ENCODE assay signal across 1 cellular context in the genomic region with DNA sequence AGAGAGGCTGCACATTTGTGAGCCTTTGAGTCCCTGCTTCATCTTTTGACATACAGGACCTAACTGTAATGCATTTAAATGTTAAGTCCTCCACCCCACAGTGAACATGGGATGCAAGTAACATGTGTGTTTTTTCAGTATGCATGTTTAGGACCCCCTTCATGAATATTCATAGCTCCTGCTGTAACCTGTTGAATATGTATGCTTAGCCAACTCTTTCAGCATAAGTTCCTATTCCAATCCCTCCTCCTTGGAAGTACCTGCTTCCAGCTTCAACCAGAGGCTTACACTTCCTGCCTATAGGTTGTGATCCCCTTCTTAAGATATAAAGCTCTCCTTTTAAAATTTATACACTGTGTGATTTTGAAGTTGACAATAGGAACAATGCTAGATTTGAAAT.
A peak's percentile ranks its signal among the peaks of the same experiment; 100 is the strongest.
TF ChIP-seq lines count a peak whose summit lies in the region.

No MANE protein-coding gene starts in this region.

TF ChIP-seq in H1, 55 proteins besides CTCF, POLR2A, EP300 and RAD21:
- TF ChIP-seq SUZ12 (IDR thresholded peaks at IDR 0.05; ENCODE audit: low read length) (no peak), POU5F1 (IDR thresholded peaks at IDR 0.05; ENCODE audit: low read depth, low read length) (0 out of 2 replicates have a peak, but pooled peaks have one; percentile 58), TEAD4 (IDR thresholded peaks at IDR 0.05; ENCODE audit: low read depth, low read length) (no peak)
- TF ChIP-seq, protein P1, sequence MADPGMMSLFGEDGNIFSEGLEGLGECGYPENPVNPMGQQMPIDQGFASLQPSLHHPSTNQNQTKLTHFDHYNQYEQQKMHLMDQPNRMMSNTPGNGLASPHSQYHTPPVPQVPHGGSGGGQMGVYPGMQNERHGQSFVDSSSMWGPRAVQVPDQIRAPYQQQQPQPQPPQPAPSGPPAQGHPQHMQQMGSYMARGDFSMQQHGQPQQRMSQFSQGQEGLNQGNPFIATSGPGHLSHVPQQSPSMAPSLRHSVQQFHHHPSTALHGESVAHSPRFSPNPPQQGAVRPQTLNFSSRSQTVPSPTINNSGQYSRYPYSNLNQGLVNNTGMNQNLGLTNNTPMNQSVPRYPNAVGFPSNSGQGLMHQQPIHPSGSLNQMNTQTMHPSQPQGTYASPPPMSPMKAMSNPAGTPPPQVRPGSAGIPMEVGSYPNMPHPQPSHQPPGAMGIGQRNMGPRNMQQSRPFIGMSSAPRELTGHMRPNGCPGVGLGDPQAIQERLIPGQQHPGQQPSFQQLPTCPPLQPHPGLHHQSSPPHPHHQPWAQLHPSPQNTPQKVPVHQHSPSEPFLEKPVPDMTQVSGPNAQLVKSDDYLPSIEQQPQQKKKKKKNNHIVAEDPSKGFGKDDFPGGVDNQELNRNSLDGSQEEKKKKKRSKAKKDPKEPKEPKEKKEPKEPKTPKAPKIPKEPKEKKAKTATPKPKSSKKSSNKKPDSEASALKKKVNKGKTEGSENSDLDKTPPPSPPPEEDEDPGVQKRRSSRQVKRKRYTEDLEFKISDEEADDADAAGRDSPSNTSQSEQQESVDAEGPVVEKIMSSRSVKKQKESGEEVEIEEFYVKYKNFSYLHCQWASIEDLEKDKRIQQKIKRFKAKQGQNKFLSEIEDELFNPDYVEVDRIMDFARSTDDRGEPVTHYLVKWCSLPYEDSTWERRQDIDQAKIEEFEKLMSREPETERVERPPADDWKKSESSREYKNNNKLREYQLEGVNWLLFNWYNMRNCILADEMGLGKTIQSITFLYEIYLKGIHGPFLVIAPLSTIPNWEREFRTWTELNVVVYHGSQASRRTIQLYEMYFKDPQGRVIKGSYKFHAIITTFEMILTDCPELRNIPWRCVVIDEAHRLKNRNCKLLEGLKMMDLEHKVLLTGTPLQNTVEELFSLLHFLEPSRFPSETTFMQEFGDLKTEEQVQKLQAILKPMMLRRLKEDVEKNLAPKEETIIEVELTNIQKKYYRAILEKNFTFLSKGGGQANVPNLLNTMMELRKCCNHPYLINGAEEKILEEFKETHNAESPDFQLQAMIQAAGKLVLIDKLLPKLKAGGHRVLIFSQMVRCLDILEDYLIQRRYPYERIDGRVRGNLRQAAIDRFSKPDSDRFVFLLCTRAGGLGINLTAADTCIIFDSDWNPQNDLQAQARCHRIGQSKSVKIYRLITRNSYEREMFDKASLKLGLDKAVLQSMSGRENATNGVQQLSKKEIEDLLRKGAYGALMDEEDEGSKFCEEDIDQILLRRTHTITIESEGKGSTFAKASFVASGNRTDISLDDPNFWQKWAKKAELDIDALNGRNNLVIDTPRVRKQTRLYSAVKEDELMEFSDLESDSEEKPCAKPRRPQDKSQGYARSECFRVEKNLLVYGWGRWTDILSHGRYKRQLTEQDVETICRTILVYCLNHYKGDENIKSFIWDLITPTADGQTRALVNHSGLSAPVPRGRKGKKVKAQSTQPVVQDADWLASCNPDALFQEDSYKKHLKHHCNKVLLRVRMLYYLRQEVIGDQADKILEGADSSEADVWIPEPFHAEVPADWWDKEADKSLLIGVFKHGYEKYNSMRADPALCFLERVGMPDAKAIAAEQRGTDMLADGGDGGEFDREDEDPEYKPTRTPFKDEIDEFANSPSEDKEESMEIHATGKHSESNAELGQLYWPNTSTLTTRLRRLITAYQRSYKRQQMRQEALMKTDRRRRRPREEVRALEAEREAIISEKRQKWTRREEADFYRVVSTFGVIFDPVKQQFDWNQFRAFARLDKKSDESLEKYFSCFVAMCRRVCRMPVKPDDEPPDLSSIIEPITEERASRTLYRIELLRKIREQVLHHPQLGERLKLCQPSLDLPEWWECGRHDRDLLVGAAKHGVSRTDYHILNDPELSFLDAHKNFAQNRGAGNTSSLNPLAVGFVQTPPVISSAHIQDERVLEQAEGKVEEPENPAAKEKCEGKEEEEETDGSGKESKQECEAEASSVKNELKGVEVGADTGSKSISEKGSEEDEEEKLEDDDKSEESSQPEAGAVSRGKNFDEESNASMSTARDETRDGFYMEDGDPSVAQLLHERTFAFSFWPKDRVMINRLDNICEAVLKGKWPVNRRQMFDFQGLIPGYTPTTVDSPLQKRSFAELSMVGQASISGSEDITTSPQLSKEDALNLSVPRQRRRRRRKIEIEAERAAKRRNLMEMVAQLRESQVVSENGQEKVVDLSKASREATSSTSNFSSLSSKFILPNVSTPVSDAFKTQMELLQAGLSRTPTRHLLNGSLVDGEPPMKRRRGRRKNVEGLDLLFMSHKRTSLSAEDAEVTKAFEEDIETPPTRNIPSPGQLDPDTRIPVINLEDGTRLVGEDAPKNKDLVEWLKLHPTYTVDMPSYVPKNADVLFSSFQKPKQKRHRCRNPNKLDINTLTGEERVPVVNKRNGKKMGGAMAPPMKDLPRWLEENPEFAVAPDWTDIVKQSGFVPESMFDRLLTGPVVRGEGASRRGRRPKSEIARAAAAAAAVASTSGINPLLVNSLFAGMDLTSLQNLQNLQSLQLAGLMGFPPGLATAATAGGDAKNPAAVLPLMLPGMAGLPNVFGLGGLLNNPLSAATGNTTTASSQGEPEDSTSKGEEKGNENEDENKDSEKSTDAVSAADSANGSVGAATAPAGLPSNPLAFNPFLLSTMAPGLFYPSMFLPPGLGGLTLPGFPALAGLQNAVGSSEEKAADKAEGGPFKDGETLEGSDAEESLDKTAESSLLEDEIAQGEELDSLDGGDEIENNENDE (IDR thresholded peaks at IDR 0.05; ENCODE audit: insufficient replicate concordance, low read length), result no peak
